ENCODE assay signal across 20 cellular contexts in the genomic region with DNA sequence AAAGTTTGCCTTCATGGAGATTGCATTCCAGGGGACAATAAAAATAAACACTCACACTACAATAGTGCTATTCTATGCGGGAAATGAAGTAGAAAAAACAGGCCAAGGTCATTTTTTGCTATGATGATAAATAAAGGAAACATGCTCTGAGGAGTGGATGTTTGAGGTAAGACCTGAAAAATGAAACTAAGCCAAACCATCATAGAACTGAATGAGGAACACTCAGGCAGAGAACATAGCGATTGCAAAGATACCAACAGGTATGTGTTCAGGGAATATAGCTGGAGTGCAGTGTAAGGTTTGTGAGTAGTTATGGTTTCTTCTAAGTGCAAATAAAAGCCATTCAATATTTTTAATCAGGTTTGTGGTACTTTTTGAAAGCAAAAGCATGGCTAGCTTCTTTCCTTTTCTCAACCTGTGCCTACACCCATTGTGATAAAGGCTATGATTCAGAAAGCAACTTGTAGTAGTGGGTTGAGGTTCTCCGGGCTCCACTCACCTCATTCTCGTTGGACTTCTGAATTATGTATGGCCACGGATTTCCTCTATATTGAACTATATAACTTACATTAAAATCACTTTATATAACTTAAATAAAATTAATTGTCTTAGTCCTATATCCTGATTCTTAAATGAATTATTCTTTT.
"Had no signal": no experiment of that assay in that cellular context is flagged by ENCODE, and none has a peak within 500 bp of the region (broad histone marks: within the 10 kb centered on the region; RNA-seq: fewer than 3 reads in every experiment).

No MANE protein-coding gene starts in this region.

- H3K9me3 ChIP-seq: ovary, tibial artery, uterus had no signal

- H3K4me3 ChIP-seq: left ventricle myocardium inferior, lung, ovary, skin epidermis, suprapubic skin, thoracic aorta, tibial artery, uterus had no signal

- DNase-seq: islet precursor cell; left ventricle myocardium inferior; mesendoderm; naive thymus-derived CD4-positive, alpha-beta T cell; ovary; retina; right cardiac atrium; stimulated activated CD4-positive, alpha-beta T cell treated with anti-CD3 and anti-CD28 coated beads, Interleukin-12 subunit alpha, Interleukin-12 subunit beta, amount 100 ng/mL, for 4 hours; stimulated activated CD4-positive, alpha-beta T cell treated with anti-CD3 and anti-CD28 coated beads, Interleukin-15, amount 100 ng/mL, for 24 hours; stimulated activated CD4-positive, alpha-beta T cell treated with anti-CD3 and anti-CD28 coated beads, Interleukin-4, amount 100 ng/mL, for 24 hours; stimulated activated naive CD4-positive, alpha-beta T cell; tibial artery; uterus had no signal

- H3K36me3 ChIP-seq: left ventricle myocardium inferior, ovary, suprapubic skin, thoracic aorta, tibial artery, uterus had no signal

- H3K27ac ChIP-seq: left ventricle myocardium inferior, ovary, skin epidermis, suprapubic skin, thoracic aorta, tibial artery, uterus had no signal

- ATAC-seq: naive thymus-derived CD4-positive, alpha-beta T cell; natural killer cell treated with Interleukin-12 subunit alpha and Interleukin-12 subunit beta and Interleukin-15 and Interleukin-18, amount 100 ng/mL, for 72 hours; right cardiac atrium; sciatic nerve; stimulated activated effector memory CD8-positive, alpha-beta T cell treated with anti-CD3 and anti-CD28 coated beads, Interleukin-12 subunit alpha, Interleukin-12 subunit beta, amount 100 ng/mL, for 72 hours had no signal

- H3K27me3 ChIP-seq: ovary, suprapubic skin, tibial artery, uterus had no signal

- H3K4me1 ChIP-seq: left ventricle myocardium inferior, suprapubic skin, tibial artery, uterus had no signal
